1 cellular context compared by ENCODE assay signal in the genomic region with DNA sequence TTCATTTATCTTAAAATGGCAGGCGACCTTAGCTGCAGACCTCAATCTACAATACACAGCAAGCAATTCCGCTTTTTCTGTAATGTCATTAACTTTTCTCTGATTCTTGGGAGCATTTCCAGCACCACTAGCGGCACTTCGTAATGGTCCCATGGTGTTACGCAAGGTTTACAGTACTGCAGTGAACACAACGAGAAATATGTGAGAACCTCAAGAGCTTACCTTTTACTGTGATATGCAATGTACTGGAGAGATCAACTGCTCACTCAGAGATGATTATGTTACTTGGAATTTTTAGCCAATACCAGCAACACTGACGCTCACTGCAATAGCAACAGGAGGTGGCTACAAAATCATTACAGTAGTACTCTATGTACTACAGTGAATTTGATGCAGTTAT.
TF ChIP-seq lines count a peak whose summit lies in the region.

No MANE protein-coding gene starts in this region.

TF ChIP-seq in H1, 55 proteins besides CTCF, POLR2A, EP300 and RAD21:
- TF ChIP-seq BACH1 (IDR thresholded peaks at IDR 0.05; ENCODE audit: low read length) (no peak), CEBPB (IDR thresholded peaks at IDR 0.05; ENCODE audit: low read depth, low read length) (peak; percentile 41; the same call in 1 of the 2 replicates)
TF ChIP-seq in H1: peak in this region for 1.
